ENCODE assay signal across 8 cellular contexts in genomic region chr14:100297320-100298300, GRCh38. TPM values are rescaled to one million over a fixed set of nuclear protein-coding genes. Genes with fewer than 3 reads are reported as not detected.
A peak's percentile ranks its signal among the peaks of the same experiment; 100 is the strongest.
DNase-seq lines count a peak whose midpoint lies in the region; ATAC-seq, FAIRE-seq and TF ChIP-seq lines count a peak whose summit lies in the region.

No MANE protein-coding gene starts in this region.

- no peaks in the 10 kb centered on the region for H3K27me3 ChIP-seq in right lobe of liver
- H3K27me3 ChIP-seq in HepG2 (ENCODE audit: control insufficient read depth in 1 of 2, insufficient read depth in 2 of 2, low read length in 2 of 2) = no peaks in the 10 kb centered on the region

- TF ChIP-seq CTCF in right lobe of liver (IDR thresholded peaks at IDR 0.05) (no peak), HepG2 (CRISPR knock-in tag; IDR thresholded peaks at IDR 0.05) (no peak)

- H3K36me3 ChIP-seq in right lobe of liver = no peaks in the 10 kb centered on the region
- H3K36me3 ChIP-seq in HepG2 (replicated peaks in 1 of 2; ENCODE audit: control insufficient read depth in 1 of 2, insufficient read depth in 2 of 2, low read length in 2 of 2) = no peaks in the 10 kb centered on the region; a peak in 1 of 5 replicates

- no peak overlapping the region for H3K4me2 ChIP-seq in HepG2 (ENCODE audit: low read depth, low read length)

- no TSS peak for BruUV-seq in HepG2 (replicated peaks; lab: Mats Ljungman, UMichigan)

- in situ Hi-C loops in HepG2 (cut with HindIII; ENCODE audit: extremely low pct_ligation_motif_present, low pct_unique_long_range_greater_than_20kb) = no loop called here

- no peak overlapping the region for H3K27ac ChIP-seq in right lobe of liver
- H3K27ac ChIP-seq in HepG2 (ENCODE audit: extremely low read length, insufficient read depth, low read length) = no peak overlapping the region

- no peak for TF ChIP-seq EP300 in HepG2 (IDR thresholded peaks at IDR 0.05; ENCODE audit: low read depth in 2 of 2, low read length in 2 of 2)
- no peak for TF ChIP-seq EP300 in HepG2 (CRISPR knock-in tag; IDR thresholded peaks at IDR 0.05; ENCODE audit: borderline replicate concordance)

- POLR2A ChIA-PET in HepG2 (lab: Yijun Ruan, JAX) = no interaction called here

- H3K9ac ChIP-seq in HepG2 (ENCODE audit: insufficient read depth, low read depth, low read length) = no peak overlapping the region

- ATAC-seq in right lobe of liver (peak; percentile 64 to 87 (median 74)), HepG2 (no peak), HG03139 (IDR thresholded peaks at IDR 0.05; ENCODE audit: unreplicated experiment) (peak; percentile 74)

- intact Hi-C loops in right lobe of liver (cut with DNase I) = no loop called here
- intact Hi-C loops in HepG2 (cut with micrococcal nuclease; ENCODE audit: unreplicated experiment) = no loop called here

- FAIRE-seq in HepG2 (lab: Jason Lieb, UNC) = no peak

- no peaks in the 10 kb centered on the region for H3K4me1 ChIP-seq in right lobe of liver
- peaks cover 24% of the 10 kb centered on the region for H3K4me1 ChIP-seq in HepG2 (ENCODE audit: insufficient read depth, low read length)

- H2AFZ ChIP-seq in HepG2 (ENCODE audit: low read length) = no peak overlapping the region

- no peaks in the 10 kb centered on the region for H4K20me1 ChIP-seq in HepG2 (ENCODE audit: insufficient read depth, low read length)

- no peak for TF ChIP-seq POLR2A in right lobe of liver (IDR thresholded peaks at IDR 0.05)
- no peak for TF ChIP-seq POLR2A in HepG2 (IDR thresholded peaks at IDR 0.05; ENCODE audit: insufficient read depth in 1 of 2, low read depth in 2 of 2, low read length in 2 of 2)

- no peaks in the 10 kb centered on the region for H3K79me2 ChIP-seq in HepG2 (ENCODE audit: insufficient read depth, low read length)

- H3K4me3 ChIP-seq in right lobe of liver (no peak overlapping the region), HepG2 (replicated peaks in 1 of 3; ENCODE audit: insufficient read depth in 1 of 3, low read depth in 2 of 3, low read length in 3 of 3) (no peak overlapping the region)

- DNase-seq in right lobe of liver (peak in 2 of 3 donors; percentile 45 to 70), HepG2 (ENCODE audit: low spot score) (no peak), amygdala (lab: John Stamatoyannopoulos, UW) (peak in 51 of 56 donors; percentile 14 to 87 (median 59)), iris pigment epithelial cell (ENCODE audit: low read depth) (peak; percentile 89), superior temporal gyrus (ENCODE audit: extremely low spot score) (peak; percentile 68), mesenteric fat pad (ENCODE audit: low spot score) (no peak)
- DNase-seq in activated CD4-positive, alpha-beta T cell treated with anti-CD3 and anti-CD28 coated beads for 4 hours = no peak

- H3K9me3 ChIP-seq in right lobe of liver = no peaks in the 10 kb centered on the region
- H3K9me3 ChIP-seq in HepG2 (ENCODE audit: low read length) = no peaks in the 10 kb centered on the region

- 46% methylated on average over 8 of the region's 30 CpGs for WGBS in right lobe of liver (ENCODE audit: insufficient coverage, low coverage, low lambda C conversion rate, missing lambda C conversion rate)
- WGBS in HepG2 (ENCODE audit: low lambda C conversion rate) = 93% methylated on average over 15 of the region's 30 CpGs

- CTCF ChIA-PET in HepG2 (lab: Yijun Ruan, JAX; ENCODE audit: low intra/inter-chr PET ratio, low total read pairs) = no interaction called here

- no peak for TF ChIP-seq RAD21 in HepG2 (CRISPR knock-in tag; IDR thresholded peaks at IDR 0.05)

TF ChIP-seq in HepG2, 621 proteins besides CTCF, POLR2A, EP300 and RAD21 (continues in another document):
- no peak for TF ChIP-seq ZNF451 (CRISPR knock-in tag; IDR thresholded peaks at IDR 0.05)
- no peak for TF ChIP-seq NFATC3 (CRISPR knock-in tag; IDR thresholded peaks at IDR 0.05)
- TF ChIP-seq SP4 (CRISPR knock-in tag; IDR thresholded peaks at IDR 0.05) = no peak

RNA-seq across cellular contexts. Expression of gene SLC25A29, which starts 8.6 kb away (rescaled TPM):
- total RNA-seq in right lobe of liver = 10 to 100 TPM; 14.1 to 30.3 (median 18.2) TPM
- 9.6 and 17.2 TPM in 2 replicates for total RNA-seq in HepG2 (2016; rRNA removed; fragmentation: Illumina TruSeq; extraction: Trizol)
- 2.4 and 2.6 TPM in 2 replicates for total RNA-seq in HepG2 (2016; cell fraction: cytosol; rRNA removed; fragmentation: Illumina TruSeq; extraction: Trizol; ENCODE audit: low read depth)
- total RNA-seq in HepG2 (2016; cell fraction: insoluble cytoplasmic fraction; rRNA removed; fragmentation: Illumina TruSeq; extraction: Trizol) = 9.5 and 17.7 TPM in 2 replicates
- 6.9 and 7.4 TPM in 2 replicates for total RNA-seq in HepG2 (2016; cell fraction: membrane; rRNA removed; fragmentation: Illumina TruSeq; extraction: Trizol)
- 15.9 and 18.2 TPM in 2 replicates for total RNA-seq in HepG2 (2016; cell fraction: nucleus; rRNA removed; fragmentation: Illumina TruSeq; extraction: Trizol)
- polyA plus RNA-seq in HepG2 (2011; rRNA removed) = 12.2 and 16.1 TPM in 2 replicates
- polyA plus RNA-seq in HepG2 (2011; cell fraction: cytosol; rRNA removed) = 6.9 and 11.5 TPM in 2 replicates
- 98.4 and 122 TPM in 2 replicates for polyA plus RNA-seq in HepG2 (2011; cell fraction: nucleus; rRNA removed)
- polyA plus RNA-seq in HepG2 (2012) = 6.9 and 8.5 TPM in 2 replicates
- 1.4 and 1.6 TPM in 2 replicates for polyA plus RNA-seq in HepG2 (2016; cell fraction: cytosol; fragmentation: Illumina TruSeq; extraction: Trizol; ENCODE audit: low read depth)
- polyA plus RNA-seq in HepG2 (2016; cell fraction: insoluble cytoplasmic fraction; fragmentation: Illumina TruSeq; extraction: Trizol; ENCODE audit: low read depth) = 8.9 and 9.4 TPM in 2 replicates
- 3.8 and 4.2 TPM in 2 replicates for polyA plus RNA-seq in HepG2 (2016; cell fraction: membrane; fragmentation: Illumina TruSeq; extraction: Trizol; ENCODE audit: low read depth)
- polyA plus RNA-seq in HepG2 (2016; cell fraction: nucleus; fragmentation: Illumina TruSeq; extraction: Trizol; ENCODE audit: insufficient read depth, low read depth) = 47.1 and 52.2 TPM in 2 replicates
- 9.4 and 18.9 TPM in 2 replicates for polyA minus RNA-seq in HepG2 (2011; rRNA and poly(A)+ RNA removed; ENCODE audit: low replicate concordance)
- polyA minus RNA-seq in HepG2 (2011; cell fraction: cytosol; rRNA and poly(A)+ RNA removed) = 4.6 and 8.4 TPM in 2 replicates
- polyA minus RNA-seq in HepG2 (2011; cell fraction: nucleus; rRNA and poly(A)+ RNA removed) = 9.1 and 11.2 TPM in 2 replicates
- 20.0 TPM for total RNA-seq in mesenteric fat pad

RNA-seq across cellular contexts. Expression of gene SLC25A47, which starts 25.5 kb away (rescaled TPM):
- total RNA-seq in right lobe of liver (100 to 1,000 TPM in 4 of 6 experiments, 10 to 100 TPM in 2; 74.8 to 378 (median 229) TPM), HepG2 (2016; rRNA removed; fragmentation: Illumina TruSeq; extraction: Trizol) (0.87 and 1.0 TPM in 2 replicates), mesenteric fat pad (not detected)
- 0.71 and 1.5 TPM in 2 replicates for total RNA-seq in HepG2 (2016; cell fraction: cytosol; rRNA removed; fragmentation: Illumina TruSeq; extraction: Trizol; ENCODE audit: low read depth)
- total RNA-seq in HepG2 (2016; cell fraction: insoluble cytoplasmic fraction; rRNA removed; fragmentation: Illumina TruSeq; extraction: Trizol) = 0.88 and 0.95 TPM in 2 replicates
- total RNA-seq in HepG2 (2016; cell fraction: membrane; rRNA removed; fragmentation: Illumina TruSeq; extraction: Trizol) = 0.53 and 1.1 TPM in 2 replicates
- total RNA-seq in HepG2 (2016; cell fraction: nucleus; rRNA removed; fragmentation: Illumina TruSeq; extraction: Trizol) = 0.47 and 0.65 TPM in 2 replicates
- 1.7 and 7.6 TPM in 2 replicates for polyA plus RNA-seq in HepG2 (2011; rRNA removed)
- 3.2 and 4.5 TPM in 2 replicates for polyA plus RNA-seq in HepG2 (2011; cell fraction: cytosol; rRNA removed)
- 4.2 and 9.5 TPM in 2 replicates for polyA plus RNA-seq in HepG2 (2011; cell fraction: nucleus; rRNA removed)
- polyA plus RNA-seq in HepG2 (2012) = 6.6 and 11.5 TPM in 2 replicates
- polyA plus RNA-seq in HepG2 (2016; cell fraction: cytosol; fragmentation: Illumina TruSeq; extraction: Trizol; ENCODE audit: low read depth) = 0.17 and 0.24 TPM in 2 replicates
- 0.51 and 0.54 TPM in 2 replicates for polyA plus RNA-seq in HepG2 (2016; cell fraction: insoluble cytoplasmic fraction; fragmentation: Illumina TruSeq; extraction: Trizol; ENCODE audit: low read depth)
- polyA plus RNA-seq in HepG2 (2016; cell fraction: membrane; fragmentation: Illumina TruSeq; extraction: Trizol; ENCODE audit: low read depth) = 0.41 and 0.42 TPM in 2 replicates
- 0.53 and 0.61 TPM in 2 replicates for polyA plus RNA-seq in HepG2 (2016; cell fraction: nucleus; fragmentation: Illumina TruSeq; extraction: Trizol; ENCODE audit: insufficient read depth, low read depth)
- 4.3 TPM in 1 of 2 replicates, not detected in the other for polyA minus RNA-seq in HepG2 (2011; rRNA and poly(A)+ RNA removed; ENCODE audit: low replicate concordance)
- polyA minus RNA-seq in HepG2 (2011; cell fraction: cytosol; rRNA and poly(A)+ RNA removed) = 2.3 and 3.1 TPM in 2 replicates
- polyA minus RNA-seq in HepG2 (2011; cell fraction: nucleus; rRNA and poly(A)+ RNA removed) = 0.52 and 1.5 TPM in 2 replicates

RNA-seq across cellular contexts. Expression of gene YY1, which starts 58.7 kb away (rescaled TPM):
- 10 to 100 TPM; 24.4 to 52.5 (median 36.1) TPM for total RNA-seq in right lobe of liver
- total RNA-seq in HepG2 (2016; rRNA removed; fragmentation: Illumina TruSeq; extraction: Trizol) = 62.8 and 68.1 TPM in 2 replicates
- total RNA-seq in HepG2 (2016; cell fraction: cytosol; rRNA removed; fragmentation: Illumina TruSeq; extraction: Trizol; ENCODE audit: low read depth) = 18.9 and 19.0 TPM in 2 replicates
- total RNA-seq in HepG2 (2016; cell fraction: insoluble cytoplasmic fraction; rRNA removed; fragmentation: Illumina TruSeq; extraction: Trizol) = 58.6 and 68.6 TPM in 2 replicates
- 65.4 and 80.0 TPM in 2 replicates for total RNA-seq in HepG2 (2016; cell fraction: membrane; rRNA removed; fragmentation: Illumina TruSeq; extraction: Trizol)
- 38.0 and 40.7 TPM in 2 replicates for total RNA-seq in HepG2 (2016; cell fraction: nucleus; rRNA removed; fragmentation: Illumina TruSeq; extraction: Trizol)
- 23.9 and 29.4 TPM in 2 replicates for polyA plus RNA-seq in HepG2 (2011; rRNA removed)
- polyA plus RNA-seq in HepG2 (2011; cell fraction: cytosol; rRNA removed) = 13.8 and 18.5 TPM in 2 replicates
- polyA plus RNA-seq in HepG2 (2011; cell fraction: nucleus; rRNA removed) = 23.8 and 24.4 TPM in 2 replicates
- 43.4 and 54.0 TPM in 2 replicates for polyA plus RNA-seq in HepG2 (2012)
- 29.1 and 32.3 TPM in 2 replicates for polyA plus RNA-seq in HepG2 (2016; cell fraction: cytosol; fragmentation: Illumina TruSeq; extraction: Trizol; ENCODE audit: low read depth)
- polyA plus RNA-seq in HepG2 (2016; cell fraction: insoluble cytoplasmic fraction; fragmentation: Illumina TruSeq; extraction: Trizol; ENCODE audit: low read depth) = 93.6 and 111 TPM in 2 replicates
- 65.2 and 73.0 TPM in 2 replicates for polyA plus RNA-seq in HepG2 (2016; cell fraction: membrane; fragmentation: Illumina TruSeq; extraction: Trizol; ENCODE audit: low read depth)
- polyA plus RNA-seq in HepG2 (2016; cell fraction: nucleus; fragmentation: Illumina TruSeq; extraction: Trizol; ENCODE audit: insufficient read depth, low read depth) = 82.8 and 91.4 TPM in 2 replicates
- 24.4 and 42.6 TPM in 2 replicates for polyA minus RNA-seq in HepG2 (2011; rRNA and poly(A)+ RNA removed; ENCODE audit: low replicate concordance)
- polyA minus RNA-seq in HepG2 (2011; cell fraction: cytosol; rRNA and poly(A)+ RNA removed) = 17.8 and 23.1 TPM in 2 replicates
- 36.4 and 41.8 TPM in 2 replicates for polyA minus RNA-seq in HepG2 (2011; cell fraction: nucleus; rRNA and poly(A)+ RNA removed)
- total RNA-seq in mesenteric fat pad = 61.3 TPM

Comparison
In these comparisons a context has a peak if more than half of its experiments do, and no peak if none do; other contexts are left out.
1. DNase-seq: peak in right lobe of liver (2 of 3), amygdala (51 of 56), iris pigment epithelial cell (single experiment) and superior temporal gyrus (single experiment); none in HepG2 (single experiment), mesenteric fat pad (single experiment) and activated CD4-positive, alpha-beta T cell treated with anti-CD3 and anti-CD28 coated beads for 4 hours (0 of 2).
2. RNA of gene SLC25A47, which starts 25.5 kb away (total RNA-seq): 74.8 to 378 TPM in right lobe of liver; 0.47 to 1.5 TPM in HepG2 and not detected in mesenteric fat pad (single experiment); every median in the first group is over 10 times any median in the second.